In the genomic region with DNA sequence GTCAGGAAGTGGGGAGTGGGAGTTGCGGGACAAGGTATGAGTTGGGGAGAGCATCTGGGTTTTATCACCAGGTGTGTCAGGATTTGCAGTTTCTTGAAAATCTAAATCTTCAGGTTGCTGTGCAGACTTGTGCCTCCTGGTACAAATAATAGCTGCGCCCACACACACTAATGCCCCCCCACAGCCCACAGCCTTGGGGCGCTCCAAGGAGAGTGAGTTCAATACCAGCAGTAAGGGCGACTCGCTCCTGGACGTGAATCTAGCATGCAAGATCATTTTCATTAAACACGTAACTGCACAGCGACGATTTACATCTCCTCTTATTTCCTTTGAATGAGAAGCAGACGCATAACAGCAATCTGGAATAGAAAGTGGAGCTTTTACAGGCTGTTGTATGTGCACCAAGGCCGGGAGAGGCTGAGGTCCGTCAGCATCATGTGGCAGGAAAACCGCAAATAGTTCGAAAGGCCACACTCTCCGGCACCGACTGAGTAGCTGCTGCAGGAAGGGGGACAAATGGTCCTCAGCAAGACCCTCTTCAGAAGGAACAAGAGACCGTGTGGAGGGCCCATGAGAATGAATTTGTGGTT, we compare ENCODE assay signal across 12 cellular contexts.
DNase-seq lines count a peak whose midpoint lies in the region; ATAC-seq, FAIRE-seq and TF ChIP-seq lines count a peak whose summit lies in the region.
"Had no signal": no experiment of that assay in that cellular context is flagged by ENCODE, and none has a peak within 500 bp of the region (broad histone marks: within the 10 kb centered on the region; RNA-seq: fewer than 3 reads in every experiment).

No MANE protein-coding gene starts in this region.

- DNase-seq in AG09309 (ENCODE audit: low read depth), result peak; percentile 17
- peak; percentile 61 for DNase-seq in kidney
- no peak for DNase-seq in NCI-H2171 (lab: John Stamatoyannopoulos, UW)
- no peak for DNase-seq in tibial artery
- DNase-seq in NCI-H187 (lab: John Stamatoyannopoulos, UW), result no peak
- DNase-seq in mucosa of gallbladder (ENCODE audit: low spot score), result no peak
- DNase-seq: body of pancreas, Right ventricle myocardium superior had no signal

- H3K4me1 ChIP-seq in kidney (ENCODE audit: control insufficient read depth in 1 of 2, insufficient read depth in 1 of 2, low read depth in 1 of 2, low read length in 2 of 2) (no peaks in the 10 kb centered on the region), tibial artery (no peaks in the 10 kb centered on the region)
- H3K4me1 ChIP-seq: body of pancreas had no signal

- no peak overlapping the region for H3K9ac ChIP-seq in kidney (ENCODE audit: low read length in 2 of 2)

- no peaks in the 10 kb centered on the region for H3K27me3 ChIP-seq in tibial artery
- H3K27me3 ChIP-seq: body of pancreas, gastroesophageal sphincter had no signal

- TF ChIP-seq CTCF in AG09309 (IDR thresholded peaks at IDR 0.05; ENCODE audit: control insufficient read depth, insufficient read depth, low read depth, low read length, missing control alignments) (no peak), VCaP (conservative IDR thresholded peaks at IDR 0.05) (no peak), kidney (IDR thresholded peaks at IDR 0.05; ENCODE audit: borderline replicate concordance, extremely low read depth, insufficient read depth) (no peak), tibial artery (IDR thresholded peaks at IDR 0.05) (no peak)

- H3K27ac ChIP-seq in VCaP (peak overlapping the region; percentile 66), kidney (ENCODE audit: low read depth in 2 of 2, low read length in 2 of 2) (no peak overlapping the region), tibial artery (no peak overlapping the region)
- H3K27ac ChIP-seq: body of pancreas, gastroesophageal sphincter, HL-60 had no signal

- H3K9me3 ChIP-seq in kidney (ENCODE audit: control insufficient read depth in 1 of 2, low read length in 2 of 2), result no peaks in the 10 kb centered on the region
- no peaks in the 10 kb centered on the region for H3K9me3 ChIP-seq in tibial artery
- H3K9me3 ChIP-seq: body of pancreas, gastroesophageal sphincter had no signal

- peak; percentile 67 for ATAC-seq in GM21528 (IDR thresholded peaks at IDR 0.05; ENCODE audit: low FRiP score, unreplicated experiment)
- ATAC-seq: body of pancreas, gastroesophageal sphincter had no signal

- no peak overlapping the region for H3K4me3 ChIP-seq in AG09309 (ENCODE audit: control insufficient read depth, low read depth, low read length)
- no peak overlapping the region for H3K4me3 ChIP-seq in kidney (ENCODE audit: low read length in 2 of 2)
- no peak overlapping the region for H3K4me3 ChIP-seq in tibial artery
- H3K4me3 ChIP-seq: body of pancreas, gastroesophageal sphincter had no signal

- intact Hi-C loops in kidney (cut with DNase I), result no loop called here
- intact Hi-C loops in tibial artery (cut with DNase I; ENCODE audit: low total_unique reads), result no loop called here

- H3K36me3 ChIP-seq in kidney (ENCODE audit: control insufficient read depth in 1 of 2, insufficient read depth in 2 of 2, low read length in 2 of 2) (no peaks in the 10 kb centered on the region), tibial artery (no peaks in the 10 kb centered on the region)
- H3K36me3 ChIP-seq: gastroesophageal sphincter had no signal

- no peak for FAIRE-seq in kidney (lab: Jason Lieb, UNC)

Comparison
In these comparisons a context has a peak if more than half of its experiments do, and no peak if none do; other contexts are left out.
1. DNase-seq: peak in AG09309 (single experiment) and kidney (single experiment); none in NCI-H2171 (single experiment), tibial artery (0 of 2), NCI-H187 (0 of 2) and mucosa of gallbladder (single experiment).